In the genomic region with DNA sequence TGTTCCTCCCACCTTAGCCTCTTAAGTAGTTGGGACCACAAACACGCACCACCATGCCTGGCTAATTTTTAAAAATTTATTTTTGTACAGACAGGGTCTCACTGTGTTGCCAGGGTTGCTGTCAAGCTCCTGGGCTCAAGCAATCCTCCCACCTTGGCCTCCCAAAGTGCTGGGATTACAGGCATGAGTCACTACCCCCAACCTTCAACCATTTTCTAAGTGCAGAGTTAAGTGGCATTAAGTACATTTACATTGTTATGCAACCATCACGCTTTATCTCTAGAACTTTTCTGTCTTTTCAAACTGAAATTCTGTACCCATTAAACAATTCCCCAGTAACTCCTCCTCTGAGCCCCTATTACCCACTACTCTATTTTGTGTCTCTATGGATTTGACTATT, we compare ENCODE assay signal across 22 cellular contexts.
"Had no signal": no experiment of that assay in that cellular context is flagged by ENCODE, and none has a peak within 500 bp of the region (broad histone marks: within the 10 kb centered on the region; RNA-seq: fewer than 3 reads in every experiment).

No MANE protein-coding gene starts in this region.

- H3K27me3 ChIP-seq: body of pancreas, cardiac muscle cell, heart right ventricle, sigmoid colon, testis, vagina had no signal

- H3K9me3 ChIP-seq: body of pancreas, heart right ventricle, lower lobe of right lung, sigmoid colon, testis, vagina had no signal

- H3K4me3 ChIP-seq: body of pancreas, cardiac muscle cell, heart right ventricle, lower lobe of right lung, sigmoid colon, testis, vagina had no signal

- H3K36me3 ChIP-seq: cardiac muscle cell, heart right ventricle, lower lobe of right lung, sigmoid colon, vagina had no signal

- DNase-seq: activated B cell treated with CpG ODN at 0.5 μM for 24 hours; activated CD4-positive, alpha-beta T cell treated with anti-CD3 and anti-CD28 coated beads for 36 hours; activated CD4-positive, alpha-beta T cell treated with anti-CD3 and anti-CD28 coated beads, Interleukin-2, amount 50 U/mL, for 48 hours; activated effector memory CD4-positive, alpha-beta T cell treated with anti-CD3 and anti-CD28 coated beads, Interleukin-2, amount 50 U/mL, for 16 hours; activated naive CD4-positive, alpha-beta T cell treated with anti-CD3 and anti-CD28 coated beads, Interleukin-2, amount 10 ng/mL, durations not matched to agents 7 days and 5 days; activated T-cell treated with anti-CD3 and anti-CD28 coated beads, Interleukin-2, amount 50 U/mL, for 48 hours; body of pancreas; cortex of kidney; endodermal cell; heart right ventricle; kidney; lower lobe of right lung; natural killer cell; retina; sigmoid colon; stimulated activated CD4-positive, alpha-beta T cell treated with anti-CD3 and anti-CD28 coated beads, Interleukin-2, amount 100 ng/mL, for 48 hours; stimulated activated CD8-positive, alpha-beta memory T cell treated with anti-CD3 and anti-CD28 coated beads, Interleukin-4, amount 100 ng/mL, for 48 hours; stimulated activated naive B cell treated with anti-CD40 and anti-IgM and Interleukin-4, amounts not matched to agents 10 μg/mL and 1 μg/mL and 100 μg/mL, for 72 hours; testis; trophoblast cell had no signal

- ATAC-seq: activated CD4-positive, alpha-beta T cell treated with anti-CD3 and anti-CD28 coated beads for 36 hours; body of pancreas; heart right ventricle; natural killer cell; stimulated activated naive B cell treated with anti-CD40 and anti-IgM and Interleukin-4, amounts not matched to agents 10 μg/mL and 1 μg/mL and 100 μg/mL, for 72 hours had no signal

- H3K27ac ChIP-seq: body of pancreas, cardiac muscle cell, heart right ventricle, lower lobe of right lung, testis, vagina had no signal

- H3K4me1 ChIP-seq: body of pancreas, testis, vagina had no signal
